9 cellular contexts compared by ENCODE assay signal in genomic region chr16:89350701-89351380, GRCh38.
A peak's percentile ranks its signal among the peaks of the same experiment; 100 is the strongest.
DNase-seq lines count a peak whose midpoint lies in the region; ATAC-seq, FAIRE-seq and TF ChIP-seq lines count a peak whose summit lies in the region.
"Had no signal": no experiment of that assay in that cellular context is flagged by ENCODE, and none has a peak within 500 bp of the region (broad histone marks: within the 10 kb centered on the region; RNA-seq: fewer than 3 reads in every experiment).

No MANE protein-coding gene starts in this region.

- H3K9ac ChIP-seq in endothelial cell of umbilical vein (replicated peaks; ENCODE audit: extremely low read depth, insufficient read depth, low read length) = no peak overlapping the region

- peak; percentile 21 for FAIRE-seq in endothelial cell of umbilical vein (lab: Jason Lieb, UNC)

- H3K27ac Mint-ChIP-seq in WTC11 = peak overlapping the region; percentile 19

- H3K4me1 ChIP-seq in endothelial cell of umbilical vein (ENCODE audit: control insufficient read depth, extremely low read depth, insufficient read depth, low read length) = no peaks in the 10 kb centered on the region

- H3K79me2 ChIP-seq in endothelial cell of umbilical vein (ENCODE audit: control insufficient read depth, insufficient read depth, low read length) = peaks cover 100% of the 10 kb centered on the region

- peaks cover 5% of the 10 kb centered on the region for H4K20me1 ChIP-seq in endothelial cell of umbilical vein (replicated peaks; ENCODE audit: control insufficient read depth, extremely low read depth, insufficient read depth, low read length)

- no peak for TF ChIP-seq POLR2A in endothelial cell of umbilical vein (IDR thresholded peaks at IDR 0.05; ENCODE audit: low read depth, low read length)

- no peaks in the 10 kb centered on the region for H3K9me3 ChIP-seq in endothelial cell of umbilical vein (replicated peaks; ENCODE audit: control insufficient read depth, insufficient read depth, low read length)

- ATAC-seq in WTC11 (no peak), GM18520 (IDR thresholded peaks at IDR 0.05; ENCODE audit: unreplicated experiment) (no peak)

- peaks cover 65% of the 10 kb centered on the region for H3K4me1 Mint-ChIP-seq in WTC11

- peaks cover 0 to 3% of the 10 kb centered on the region in 2 experiments for H3K36me3 ChIP-seq in endothelial cell of umbilical vein (ENCODE audit: control insufficient read depth in 2 of 2, extremely low read depth in 1 of 2, insufficient read depth in 2 of 2, low read length in 2 of 2)

- no peak overlapping the region for H2AFZ ChIP-seq in endothelial cell of umbilical vein (ENCODE audit: low read depth, low read length)

- no peaks in the 10 kb centered on the region for H3K27me3 ChIP-seq in endothelial cell of umbilical vein (ENCODE audit: control insufficient read depth in 2 of 2, insufficient read depth in 2 of 2, low read length in 2 of 2)

- H3K27ac ChIP-seq in endothelial cell of umbilical vein (ENCODE audit: insufficient read depth, low read depth, low read length) = no peak overlapping the region

- H3K9me1 ChIP-seq in endothelial cell of umbilical vein (replicated peaks; ENCODE audit: control insufficient read depth, extremely low read depth, insufficient read depth, low read length) = no peaks in the 10 kb centered on the region

- intact Hi-C loops in endothelial cell of umbilical vein (cut with micrococcal nuclease) = no loop called here

- H3K27me3 Mint-ChIP-seq in WTC11 (ENCODE audit: low read depth) = no peaks in the 10 kb centered on the region

- TF ChIP-seq CTCF in WTC11 (IDR thresholded peaks at IDR 0.05) = no peak
- TF ChIP-seq CTCF in endothelial cell of umbilical vein (IDR thresholded peaks at IDR 0.05; ENCODE audit: extremely low read depth in 1 of 2, insufficient read depth in 1 of 2, low read depth in 1 of 2, low read length in 2 of 2) = no peak

- DNase-seq in ELR (ENCODE audit: low read depth) (peak; percentile 49), WTC11 (ENCODE audit: low spot score) (no peak), endothelial cell of umbilical vein (ENCODE audit: low read depth, low spot score) (no peak), NCI-H2196 (lab: John Stamatoyannopoulos, UW; ENCODE audit: unreplicated experiment) (no peak), NOMO-1 treated with DMSO at 0.1 percent for 48 hours (lab: John Stamatoyannopoulos, UW; ENCODE audit: unreplicated experiment) (no peak), NCI-H524 treated with DMSO at 0.1 percent for 48 hours (lab: John Stamatoyannopoulos, UW) (no peak)
- DNase-seq in stimulated activated CD4-positive, alpha-beta T cell treated with anti-CD3 and anti-CD28 coated beads, Interleukin-15, amount 100 ng/mL, for 48 hours (ENCODE audit: low read depth in 2 of 2) = peak; percentile 53 to 60
- DNase-seq: NCI-H446 treated with DMSO at 0.1 percent for 48 hours had no signal

- POLR2A ChIA-PET in WTC11 (lab: Charles Lee) (no interaction called here), endothelial cell of umbilical vein (lab: Charles Lee) (no interaction called here)

- CTCF ChIA-PET in WTC11 (lab: Charles Lee) (interaction anchor here (0.8 kb wide), 1 partner anchor 57 kb away, joined by 3 read pairs; no protein-coding TSS in a partner anchor), endothelial cell of umbilical vein (lab: Charles Lee) (interaction anchor here (1.0 kb wide), 2 partner anchors 9 to 32 kb away, joined by 3 to 4 read pairs; no protein-coding TSS in a partner anchor)

- no peak overlapping the region for H3K4me2 ChIP-seq in endothelial cell of umbilical vein (ENCODE audit: insufficient read depth, low read length)

- no TSS peak for BruUV-seq in endothelial cell of umbilical vein (replicated peaks; lab: Mats Ljungman, UMichigan)

- dilution Hi-C loops in endothelial cell of umbilical vein (cut with MboI; ENCODE audit: extremely low pct_ligation_motif_present, low sequenced_read_pairs) = no loop called here

- H3K36me3 Mint-ChIP-seq in WTC11 = no peaks in the 10 kb centered on the region

- H3K4me3 ChIP-seq in endothelial cell of umbilical vein (replicated peaks in 1 of 3; ENCODE audit: insufficient read depth in 1 of 3, low read depth in 1 of 3, low read length in 3 of 3) = no peak overlapping the region

- no peak overlapping the region for H3K4me3 Mint-ChIP-seq in WTC11

- H3K9me3 Mint-ChIP-seq in WTC11 = no peaks in the 10 kb centered on the region

TF ChIP-seq in WTC11, 78 proteins besides CTCF, POLR2A, EP300 and RAD21:
- TF ChIP-seq OVOL2 (CRISPR knock-in tag; IDR thresholded peaks at IDR 0.05; ENCODE audit: borderline replicate concordance) (no peak), FOXJ3 (CRISPR knock-in tag; IDR thresholded peaks at IDR 0.05; ENCODE audit: borderline replicate concordance) (no peak), NFE2L1 (CRISPR knock-in tag; IDR thresholded peaks at IDR 0.05) (0 out of 2 replicates have a peak, but pooled peaks have one; percentile 24), HMGA2 (CRISPR knock-in tag; IDR thresholded peaks at IDR 0.05) (no peak)

TF ChIP-seq in endothelial cell of umbilical vein, 7 proteins besides CTCF, POLR2A, EP300 and RAD21:
- no peak for TF ChIP-seq EZH2 (IDR thresholded peaks at IDR 0.05; ENCODE audit: borderline replicate concordance, low read depth, low read length, severe bottlenecking)
- TF ChIP-seq MYC (IDR thresholded peaks at IDR 0.05; ENCODE audit: low read depth, low read length) = no peak
- TF ChIP-seq POLR2AphosphoS5 (IDR thresholded peaks at IDR 0.05; ENCODE audit: insufficient read depth, low read depth, low read length) = no peak
- no peak for TF ChIP-seq JUN (IDR thresholded peaks at IDR 0.05; ENCODE audit: borderline replicate concordance, insufficient read depth, insufficient read length, low read depth)
- TF ChIP-seq, protein P1, sequence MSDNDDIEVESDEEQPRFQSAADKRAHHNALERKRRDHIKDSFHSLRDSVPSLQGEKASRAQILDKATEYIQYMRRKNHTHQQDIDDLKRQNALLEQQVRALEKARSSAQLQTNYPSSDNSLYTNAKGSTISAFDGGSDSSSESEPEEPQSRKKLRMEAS (IDR thresholded peaks at IDR 0.05; ENCODE audit: insufficient read depth, insufficient read length) = no peak
- TF ChIP-seq GATA2 (IDR thresholded peaks at IDR 0.05; ENCODE audit: insufficient read depth, insufficient read length, low read depth, low read length) = no peak
- TF ChIP-seq FOS (IDR thresholded peaks at IDR 0.05; ENCODE audit: borderline replicate concordance, insufficient read depth, low read length) = no peak

Comparison
In these comparisons a context has a peak if more than half of its experiments do, and no peak if none do; other contexts are left out.
1. DNase-seq: peak in ELR (single experiment) and stimulated activated CD4-positive, alpha-beta T cell treated with anti-CD3 and anti-CD28 coated beads, Interleukin-15, amount 100 ng/mL, for 48 hours (2 of 2); none in WTC11 (single experiment), endothelial cell of umbilical vein (single experiment), NCI-H2196 (single experiment), NOMO-1 treated with DMSO at 0.1 percent for 48 hours (single experiment) and NCI-H524 treated with DMSO at 0.1 percent for 48 hours (single experiment).